18 cellular contexts compared by ENCODE assay signal in genomic region chrX:53383376-53384087, GRCh38. TPM values are rescaled to one million over a fixed set of nuclear protein-coding genes. Genes with fewer than 3 reads are reported as not detected.
A peak's percentile ranks its signal among the peaks of the same experiment; 100 is the strongest.
DNase-seq lines count a peak whose midpoint lies in the region; ATAC-seq, FAIRE-seq and TF ChIP-seq lines count a peak whose summit lies in the region.
"Had no signal": no experiment of that assay in that cellular context is flagged by ENCODE, and none has a peak within 500 bp of the region (broad histone marks: within the 10 kb centered on the region; RNA-seq: fewer than 3 reads in every experiment).

No MANE protein-coding gene starts in this region.

- POLR2A ChIA-PET in HepG2 (lab: Yijun Ruan, JAX) (interaction anchor here (2.0 kb wide), 1 partner anchor 39 kb away, joined by 5 read pairs; the partner anchor contains the start of genes RIBC1 and SMC1A), WTC11 (lab: Charles Lee) (no interaction called here)

- peak overlapping the region; percentile 74; the same call in 1 of the 2 replicates for H3K27ac Mint-ChIP-seq in WTC11
- H3K27ac Mint-ChIP-seq: activated naive CD4-positive, alpha-beta T cell treated with anti-CD3 and anti-CD28 coated beads, Interleukin-2, amount 50 U/mL, for 24 hours; stimulated activated naive B cell treated with anti-CD40 and anti-IgM and Interleukin-4, amounts not matched to agents 10 μg/mL and 1 μg/mL and 100 μg/mL, for 72 hours had no signal

- H3K4me3 ChIP-seq in HepG2 (replicated peaks in 1 of 3; ENCODE audit: insufficient read depth in 1 of 3, low read depth in 2 of 3, low read length in 3 of 3) (no peak overlapping the region), right lobe of liver (no peak overlapping the region), left ventricle myocardium inferior (no peak overlapping the region), kidney (ENCODE audit: low read length in 2 of 2) (no peak overlapping the region), osteoblast (ENCODE audit: insufficient read depth, low read length) (no peak overlapping the region)
- H3K4me3 ChIP-seq: sigmoid colon, tibial artery had no signal

- intact Hi-C loops in HepG2 (cut with micrococcal nuclease; ENCODE audit: unreplicated experiment) = no loop called here
- intact Hi-C loops in right lobe of liver (cut with DNase I) = no loop called here
- intact Hi-C loops in left ventricle myocardium inferior (cut with micrococcal nuclease) = no loop called here
- intact Hi-C loops in kidney (cut with DNase I) = no loop called here

- no peak for TF ChIP-seq RAD21 in HepG2 (CRISPR knock-in tag; IDR thresholded peaks at IDR 0.05)

- H3K27me3 Mint-ChIP-seq in WTC11 (ENCODE audit: low read depth) = no peaks in the 10 kb centered on the region
- H3K27me3 Mint-ChIP-seq: activated naive CD4-positive, alpha-beta T cell treated with anti-CD3 and anti-CD28 coated beads, Interleukin-2, amount 50 U/mL, for 24 hours; stimulated activated naive B cell treated with anti-CD40 and anti-IgM and Interleukin-4, amounts not matched to agents 10 μg/mL and 1 μg/mL and 100 μg/mL, for 72 hours had no signal

- TF ChIP-seq CTCF in HepG2 (CRISPR knock-in tag; IDR thresholded peaks at IDR 0.05) (no peak), right lobe of liver (IDR thresholded peaks at IDR 0.05) (no peak), WTC11 (IDR thresholded peaks at IDR 0.05) (no peak), left ventricle myocardium inferior (IDR thresholded peaks at IDR 0.05; ENCODE audit: borderline replicate concordance) (no peak), kidney (IDR thresholded peaks at IDR 0.05; ENCODE audit: borderline replicate concordance, extremely low read depth, insufficient read depth) (no peak), osteoblast (IDR thresholded peaks at IDR 0.05; ENCODE audit: extremely low read depth, low read depth, low read length) (no peak)

- H3K4me1 Mint-ChIP-seq in WTC11 = no peaks in the 10 kb centered on the region
- H3K4me1 Mint-ChIP-seq: activated naive CD4-positive, alpha-beta T cell treated with anti-CD3 and anti-CD28 coated beads, Interleukin-2, amount 50 U/mL, for 24 hours had no signal

- H3K4me1 ChIP-seq in HepG2 (ENCODE audit: insufficient read depth, low read length) = peaks cover 22% of the 10 kb centered on the region
- no peaks in the 10 kb centered on the region for H3K4me1 ChIP-seq in right lobe of liver
- no peaks in the 10 kb centered on the region for H3K4me1 ChIP-seq in left ventricle myocardium inferior
- H3K4me1 ChIP-seq in kidney (ENCODE audit: control insufficient read depth in 1 of 2, insufficient read depth in 1 of 2, low read depth in 1 of 2, low read length in 2 of 2) = no peaks in the 10 kb centered on the region
- no peaks in the 10 kb centered on the region for H3K4me1 ChIP-seq in osteoblast (ENCODE audit: insufficient read depth, low read length)
- H3K4me1 ChIP-seq: sigmoid colon, tibial artery had no signal

- H3K27ac ChIP-seq in HepG2 (ENCODE audit: extremely low read length, insufficient read depth, low read length) (peak overlapping the region; percentile 56), right lobe of liver (no peak overlapping the region), left ventricle myocardium inferior (replicated peaks) (no peak overlapping the region), kidney (ENCODE audit: low read depth in 2 of 2, low read length in 2 of 2) (no peak overlapping the region), osteoblast (ENCODE audit: low read depth, low read length) (no peak overlapping the region)
- H3K27ac ChIP-seq: sigmoid colon, tibial artery had no signal

- H3K9me3 Mint-ChIP-seq in WTC11 = no peaks in the 10 kb centered on the region
- H3K9me3 Mint-ChIP-seq: activated naive CD4-positive, alpha-beta T cell treated with anti-CD3 and anti-CD28 coated beads, Interleukin-2, amount 50 U/mL, for 24 hours; stimulated activated naive B cell treated with anti-CD40 and anti-IgM and Interleukin-4, amounts not matched to agents 10 μg/mL and 1 μg/mL and 100 μg/mL, for 72 hours had no signal

- no TSS peak for BruUV-seq in HepG2 (replicated peaks; lab: Mats Ljungman, UMichigan)

- in situ Hi-C loops in HepG2 (cut with HindIII; ENCODE audit: extremely low pct_ligation_motif_present, low pct_unique_long_range_greater_than_20kb) = no loop called here

- no peak overlapping the region for H2AFZ ChIP-seq in HepG2 (ENCODE audit: low read length)
- H2AFZ ChIP-seq in osteoblast (ENCODE audit: low read length) = no peak overlapping the region

- TF ChIP-seq EP300 in HepG2 (IDR thresholded peaks at IDR 0.05; ENCODE audit: low read depth in 2 of 2, low read length in 2 of 2) = peak in 1 of 2 experiments; percentile 26; a peak in 1 of 4 replicates
- no peak for TF ChIP-seq EP300 in HepG2 (CRISPR knock-in tag; IDR thresholded peaks at IDR 0.05; ENCODE audit: borderline replicate concordance)

- CTCF ChIA-PET in HepG2 (lab: Yijun Ruan, JAX; ENCODE audit: low intra/inter-chr PET ratio, low total read pairs) (no interaction called here), WTC11 (lab: Charles Lee) (no interaction called here)

- H3K4me3 Mint-ChIP-seq in WTC11 = no peak overlapping the region
- H3K4me3 Mint-ChIP-seq: activated naive CD4-positive, alpha-beta T cell treated with anti-CD3 and anti-CD28 coated beads, Interleukin-2, amount 50 U/mL, for 24 hours; stimulated activated naive B cell treated with anti-CD40 and anti-IgM and Interleukin-4, amounts not matched to agents 10 μg/mL and 1 μg/mL and 100 μg/mL, for 72 hours had no signal

- no peaks in the 10 kb centered on the region for H4K20me1 ChIP-seq in HepG2 (ENCODE audit: insufficient read depth, low read length)
- no peaks in the 10 kb centered on the region for H4K20me1 ChIP-seq in osteoblast (ENCODE audit: insufficient read depth, low read length)

- H3K4me2 ChIP-seq in HepG2 (ENCODE audit: low read depth, low read length) = peak overlapping the region; percentile 24; the same call in 1 of the 2 replicates
- no peak overlapping the region for H3K4me2 ChIP-seq in osteoblast (ENCODE audit: insufficient read depth, low read length)

- H3K9me3 ChIP-seq in HepG2 (ENCODE audit: low read length) (no peaks in the 10 kb centered on the region), right lobe of liver (no peaks in the 10 kb centered on the region), left ventricle myocardium inferior (replicated peaks) (no peaks in the 10 kb centered on the region), kidney (ENCODE audit: control insufficient read depth in 1 of 2, low read length in 2 of 2) (no peaks in the 10 kb centered on the region), osteoblast (ENCODE audit: low read depth, low read length) (no peaks in the 10 kb centered on the region)
- H3K9me3 ChIP-seq: sigmoid colon, tibial artery had no signal

- WGBS in HepG2 (ENCODE audit: low lambda C conversion rate) = 60% methylated on average over 2 of the region's 4 CpGs
- 90% methylated on average over 3 of the region's 4 CpGs for whole genome bisulfite sequencing in right lobe of liver (ENCODE audit: insufficient coverage, low coverage, low lambda C conversion rate, missing lambda C conversion rate)

- peaks cover 48% of the 10 kb centered on the region for H3K36me3 Mint-ChIP-seq in WTC11

- DNase-seq in HepG2 (ENCODE audit: low spot score) (peak; percentile 67), right lobe of liver (no peak), WTC11 (ENCODE audit: low spot score) (no peak), left ventricle myocardium inferior (peak; percentile 22), kidney (no peak), osteoblast (ENCODE audit: insufficient read length, low spot score, missing footprints) (no peak), HT-29 (ENCODE audit: low spot score) (no peak)
- DNase-seq: NCI-H1092 treated with DMSO at 0.1 percent for 48 hours; NCI-H2107; NCI-H510A treated with DMSO at 0.1 percent for 48 hours; sigmoid colon; stimulated activated naive B cell treated with anti-CD40 and anti-IgM and Interleukin-4, amounts not matched to agents 10 μg/mL and 1 μg/mL and 100 μg/mL, for 72 hours; SW 1271; tibial artery had no signal

- peaks cover 7 to 29% of the 10 kb centered on the region in 2 experiments for H3K36me3 ChIP-seq in HepG2 (replicated peaks in 1 of 2; ENCODE audit: control insufficient read depth in 1 of 2, insufficient read depth in 2 of 2, low read length in 2 of 2)
- H3K36me3 ChIP-seq in right lobe of liver = peaks cover 0 to 52% (median 20%) of the 10 kb centered on the region in 4 donors
- peaks cover 48% of the 10 kb centered on the region for H3K36me3 ChIP-seq in left ventricle myocardium inferior
- peaks cover 13 to 16% of the 10 kb centered on the region in 2 donors for H3K36me3 ChIP-seq in kidney (ENCODE audit: control insufficient read depth in 1 of 2, insufficient read depth in 2 of 2, low read length in 2 of 2)
- peaks cover 38% of the 10 kb centered on the region for H3K36me3 ChIP-seq in osteoblast (ENCODE audit: insufficient read depth, low read length)

- FAIRE-seq in HepG2 (lab: Jason Lieb, UNC) = peak; percentile 69
- FAIRE-seq in kidney (lab: Jason Lieb, UNC) = no peak
- FAIRE-seq: frontal cortex, GM18507 had no signal

- H3K79me2 ChIP-seq in HepG2 (ENCODE audit: insufficient read depth, low read length) = no peaks in the 10 kb centered on the region
- no peaks in the 10 kb centered on the region for H3K79me2 ChIP-seq in osteoblast (ENCODE audit: insufficient read depth, low read length)

- TF ChIP-seq POLR2A in HepG2 (IDR thresholded peaks at IDR 0.05; ENCODE audit: insufficient read depth in 1 of 2, low read depth in 2 of 2, low read length in 2 of 2) (no peak), right lobe of liver (IDR thresholded peaks at IDR 0.05) (no peak)

- H3K27me3 ChIP-seq in HepG2 (ENCODE audit: control insufficient read depth in 1 of 2, insufficient read depth in 2 of 2, low read length in 2 of 2) (no peaks in the 10 kb centered on the region), right lobe of liver (no peaks in the 10 kb centered on the region), left ventricle myocardium inferior (ENCODE audit: low read depth) (no peaks in the 10 kb centered on the region), osteoblast (ENCODE audit: insufficient read depth, low read length) (no peaks in the 10 kb centered on the region)
- H3K27me3 ChIP-seq: sigmoid colon, tibial artery had no signal

- H3K9ac ChIP-seq in HepG2 (ENCODE audit: insufficient read depth, low read depth, low read length) (no peak overlapping the region), kidney (ENCODE audit: low read length in 2 of 2) (no peak overlapping the region)

- ATAC-seq in HepG2 = peak; percentile 97
- ATAC-seq in right lobe of liver = no peak
- ATAC-seq in WTC11 = no peak
- ATAC-seq: left lobe of liver; stimulated activated naive B cell treated with anti-CD40 and anti-IgM and Interleukin-4, amounts not matched to agents 10 μg/mL and 1 μg/mL and 100 μg/mL, for 72 hours had no signal

RNA-seq across cellular contexts. Expression of gene SMC1A, which starts 38.9 kb away (rescaled TPM):
- total RNA-seq in HepG2 (2016; rRNA removed; fragmentation: Illumina TruSeq; extraction: Trizol) (46.6 and 73.4 TPM in 2 replicates), right lobe of liver (10 to 100 TPM; 21.2 to 41.1 (median 32.3) TPM), WTC11 (2021) (87.4 to 98.7 TPM (median 89.3 TPM) in 3 replicates), left ventricle myocardium inferior (35.9 TPM), kidney (59.0 TPM), osteoblast (14.4 and 14.8 TPM in 2 replicates)
- 3.3 and 3.9 TPM in 2 replicates for total RNA-seq in HepG2 (2016; cell fraction: cytosol; rRNA removed; fragmentation: Illumina TruSeq; extraction: Trizol; ENCODE audit: low read depth)
- 45.9 and 65.7 TPM in 2 replicates for total RNA-seq in HepG2 (2016; cell fraction: insoluble cytoplasmic fraction; rRNA removed; fragmentation: Illumina TruSeq; extraction: Trizol)
- total RNA-seq in HepG2 (2016; cell fraction: membrane; rRNA removed; fragmentation: Illumina TruSeq; extraction: Trizol) = 6.9 and 8.5 TPM in 2 replicates
- total RNA-seq in HepG2 (2016; cell fraction: nucleus; rRNA removed; fragmentation: Illumina TruSeq; extraction: Trizol) = 38.2 and 39.4 TPM in 2 replicates
- polyA plus RNA-seq in HepG2 (2011; rRNA removed) (9.2 and 9.4 TPM in 2 replicates), kidney (ENCODE audit: insufficient read depth, low read depth, low replicate concordance) (6.2 TPM)
- polyA plus RNA-seq in HepG2 (2011; cell fraction: cytosol; rRNA removed) = 10.7 and 12.6 TPM in 2 replicates
- 18.5 and 19.0 TPM in 2 replicates for polyA plus RNA-seq in HepG2 (2011; cell fraction: nucleus; rRNA removed)
- polyA plus RNA-seq in HepG2 (2012) = 23.8 and 26.7 TPM in 2 replicates
- 0.83 and 1.0 TPM in 2 replicates for polyA plus RNA-seq in HepG2 (2016; cell fraction: cytosol; fragmentation: Illumina TruSeq; extraction: Trizol; ENCODE audit: low read depth)
- polyA plus RNA-seq in HepG2 (2016; cell fraction: insoluble cytoplasmic fraction; fragmentation: Illumina TruSeq; extraction: Trizol; ENCODE audit: low read depth) = 34.9 and 53.3 TPM in 2 replicates
- 2.6 and 3.4 TPM in 2 replicates for polyA plus RNA-seq in HepG2 (2016; cell fraction: membrane; fragmentation: Illumina TruSeq; extraction: Trizol; ENCODE audit: low read depth)
- 42.0 TPM in 2 replicates for polyA plus RNA-seq in HepG2 (2016; cell fraction: nucleus; fragmentation: Illumina TruSeq; extraction: Trizol; ENCODE audit: insufficient read depth, low read depth)
- polyA minus RNA-seq in HepG2 (2011; rRNA and poly(A)+ RNA removed; ENCODE audit: low replicate concordance) = 17.8 and 135 TPM in 2 replicates
- polyA minus RNA-seq in HepG2 (2011; cell fraction: cytosol; rRNA and poly(A)+ RNA removed) = 20.4 and 24.1 TPM in 2 replicates
- 20.1 and 23.1 TPM in 2 replicates for polyA minus RNA-seq in HepG2 (2011; cell fraction: nucleus; rRNA and poly(A)+ RNA removed)
- total RNA-seq in HT-29 (2014; rRNA removed; shearing (Covaris generic)) = 55.4 and 56.4 TPM in 2 replicates

RNA-seq across cellular contexts. Expression of gene RIBC1, which starts 39.1 kb away (rescaled TPM):
- total RNA-seq in HepG2 (2016; rRNA removed; fragmentation: Illumina TruSeq; extraction: Trizol) (0.29 and 0.55 TPM in 2 replicates), right lobe of liver (under 1 TPM in 4 of 6 experiments, not detected in 2; 0.22 to 0.88 (median 0.32) TPM), WTC11 (2021) (0.94 to 1.1 TPM (median 1.1 TPM) in 3 replicates), left ventricle myocardium inferior (0.49 TPM), kidney (2.5 TPM), osteoblast (0.29 and 0.72 TPM in 2 replicates)
- total RNA-seq in HepG2 (2016; cell fraction: cytosol; rRNA removed; fragmentation: Illumina TruSeq; extraction: Trizol; ENCODE audit: low read depth) = 0.26 and 0.40 TPM in 2 replicates
- 0.45 and 0.52 TPM in 2 replicates for total RNA-seq in HepG2 (2016; cell fraction: insoluble cytoplasmic fraction; rRNA removed; fragmentation: Illumina TruSeq; extraction: Trizol)
- total RNA-seq in HepG2 (2016; cell fraction: membrane; rRNA removed; fragmentation: Illumina TruSeq; extraction: Trizol) = 0.49 and 0.69 TPM in 2 replicates
- 0.99 TPM in 1 of 2 replicates, not detected in the other for total RNA-seq in HepG2 (2016; cell fraction: nucleus; rRNA removed; fragmentation: Illumina TruSeq; extraction: Trizol)
- polyA plus RNA-seq in HepG2 (2011; rRNA removed) (0.04 TPM in 1 of 2 replicates, not detected in the other), kidney (ENCODE audit: insufficient read depth, low read depth, low replicate concordance) (6.4 TPM)
- polyA plus RNA-seq in HepG2 (2011; cell fraction: cytosol; rRNA removed) = 0.04 TPM in 1 of 2 replicates, not detected in the other
- 0.35 and 0.39 TPM in 2 replicates for polyA plus RNA-seq in HepG2 (2011; cell fraction: nucleus; rRNA removed)
- polyA plus RNA-seq in HepG2 (2012) = 0.20 and 0.32 TPM in 2 replicates
- polyA plus RNA-seq in HepG2 (2016; cell fraction: cytosol; fragmentation: Illumina TruSeq; extraction: Trizol; ENCODE audit: low read depth) = 0.57 and 0.59 TPM in 2 replicates
- polyA plus RNA-seq in HepG2 (2016; cell fraction: insoluble cytoplasmic fraction; fragmentation: Illumina TruSeq; extraction: Trizol; ENCODE audit: low read depth) = 0.44 and 0.89 TPM in 2 replicates
- polyA plus RNA-seq in HepG2 (2016; cell fraction: membrane; fragmentation: Illumina TruSeq; extraction: Trizol; ENCODE audit: low read depth) = 0.45 and 0.62 TPM in 2 replicates
- 1.0 and 1.3 TPM in 2 replicates for polyA plus RNA-seq in HepG2 (2016; cell fraction: nucleus; fragmentation: Illumina TruSeq; extraction: Trizol; ENCODE audit: insufficient read depth, low read depth)
- 0.51 TPM in 1 of 2 replicates, not detected in the other for polyA minus RNA-seq in HepG2 (2011; rRNA and poly(A)+ RNA removed; ENCODE audit: low replicate concordance)
- polyA minus RNA-seq in HepG2 (2011; cell fraction: cytosol; rRNA and poly(A)+ RNA removed) = not detected in 2 replicates
- polyA minus RNA-seq in HepG2 (2011; cell fraction: nucleus; rRNA and poly(A)+ RNA removed) = 0.25 TPM in 1 of 2 replicates, not detected in the other
- total RNA-seq in HT-29 (2014; rRNA removed; shearing (Covaris generic)) = 2.6 and 3.4 TPM in 2 replicates

RNA-seq across cellular contexts. Expression of gene HSD17B10, which starts 50.6 kb away (rescaled TPM):
- total RNA-seq in HepG2 (2016; rRNA removed; fragmentation: Illumina TruSeq; extraction: Trizol) (84.7 and 98.9 TPM in 2 replicates), right lobe of liver (100 to 1,000 TPM; 123 to 213 (median 137) TPM), WTC11 (2021) (101 to 108 TPM (median 106 TPM) in 3 replicates), left ventricle myocardium inferior (109 TPM), kidney (95.2 TPM), osteoblast (41.5 and 48.5 TPM in 2 replicates)
- total RNA-seq in HepG2 (2016; cell fraction: cytosol; rRNA removed; fragmentation: Illumina TruSeq; extraction: Trizol; ENCODE audit: low read depth) = 37.0 and 38.1 TPM in 2 replicates
- 87.2 and 108 TPM in 2 replicates for total RNA-seq in HepG2 (2016; cell fraction: insoluble cytoplasmic fraction; rRNA removed; fragmentation: Illumina TruSeq; extraction: Trizol)
- 33.9 and 35.8 TPM in 2 replicates for total RNA-seq in HepG2 (2016; cell fraction: membrane; rRNA removed; fragmentation: Illumina TruSeq; extraction: Trizol)
- total RNA-seq in HepG2 (2016; cell fraction: nucleus; rRNA removed; fragmentation: Illumina TruSeq; extraction: Trizol) = 29.1 and 33.1 TPM in 2 replicates
- polyA plus RNA-seq in HepG2 (2011; rRNA removed) (68.7 and 69.0 TPM in 2 replicates), kidney (ENCODE audit: insufficient read depth, low read depth, low replicate concordance) (255 TPM)
- 86.2 and 110 TPM in 2 replicates for polyA plus RNA-seq in HepG2 (2011; cell fraction: cytosol; rRNA removed)
- 28.3 and 32.1 TPM in 2 replicates for polyA plus RNA-seq in HepG2 (2011; cell fraction: nucleus; rRNA removed)
- polyA plus RNA-seq in HepG2 (2012) = 37.7 and 38.3 TPM in 2 replicates
- 43.3 and 45.2 TPM in 2 replicates for polyA plus RNA-seq in HepG2 (2016; cell fraction: cytosol; fragmentation: Illumina TruSeq; extraction: Trizol; ENCODE audit: low read depth)
- polyA plus RNA-seq in HepG2 (2016; cell fraction: insoluble cytoplasmic fraction; fragmentation: Illumina TruSeq; extraction: Trizol; ENCODE audit: low read depth) = 112 and 123 TPM in 2 replicates
- 32.5 and 35.0 TPM in 2 replicates for polyA plus RNA-seq in HepG2 (2016; cell fraction: membrane; fragmentation: Illumina TruSeq; extraction: Trizol; ENCODE audit: low read depth)
- 60.5 and 61.8 TPM in 2 replicates for polyA plus RNA-seq in HepG2 (2016; cell fraction: nucleus; fragmentation: Illumina TruSeq; extraction: Trizol; ENCODE audit: insufficient read depth, low read depth)
- polyA minus RNA-seq in HepG2 (2011; rRNA and poly(A)+ RNA removed; ENCODE audit: low replicate concordance) = 74.5 and 465 TPM in 2 replicates
- 20.7 and 21.4 TPM in 2 replicates for polyA minus RNA-seq in HepG2 (2011; cell fraction: cytosol; rRNA and poly(A)+ RNA removed)
- 8.0 and 9.1 TPM in 2 replicates for polyA minus RNA-seq in HepG2 (2011; cell fraction: nucleus; rRNA and poly(A)+ RNA removed)
- 182 and 190 TPM in 2 replicates for total RNA-seq in HT-29 (2014; rRNA removed; shearing (Covaris generic))

Comparison
In these comparisons a context has a peak if more than half of its experiments do, and no peak if none do; other contexts are left out.
1. DNase-seq: peak in HepG2 (single experiment) and left ventricle myocardium inferior (single experiment); none in right lobe of liver (0 of 3), WTC11 (single experiment), kidney (single experiment), osteoblast (single experiment) and HT-29 (single experiment).
2. Of the 50 proteins assayed by ChIP-seq in both HepG2 and WTC11: peak only in HepG2: FOXP4, ZNF263 and ZNF317; only in WTC11: none; in both: none; in neither: 46; mixed calls (peak in some experiments, not most) for 1.